In the genomic region with DNA sequence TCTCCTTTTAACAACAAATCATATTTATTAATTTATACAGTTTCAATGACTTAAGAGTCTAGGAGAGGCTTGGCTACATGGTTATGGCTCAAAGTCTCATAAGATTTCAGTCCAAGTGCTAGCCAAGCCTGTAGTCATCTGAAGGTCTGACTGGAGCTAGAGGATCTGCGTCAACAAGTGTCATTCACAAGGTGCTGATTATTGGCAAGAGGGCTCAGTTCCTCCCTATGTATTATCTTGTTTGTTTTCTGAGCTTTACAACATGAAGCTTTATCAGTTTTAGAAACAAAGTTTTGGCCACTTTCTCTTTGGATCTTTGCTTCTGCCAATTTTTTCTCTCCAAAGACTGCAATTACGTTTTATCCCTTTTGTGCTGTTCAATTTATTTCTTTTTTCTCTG, we compare ENCODE assay signal across 16 cellular contexts.
"Had no signal": no experiment of that assay in that cellular context is flagged by ENCODE, and none has a peak within 500 bp of the region (broad histone marks: within the 10 kb centered on the region; RNA-seq: fewer than 3 reads in every experiment).

No MANE protein-coding gene starts in this region.

- H3K9me3 ChIP-seq: colonic mucosa, esophagus squamous epithelium, psoas muscle, right lobe of liver, tibial artery had no signal

- H3K27ac Mint-ChIP-seq: T-helper 2 cell treated with Interferon-gamma antibody and Interleukin-4, amounts not matched to agents 5 μg/mL and 100 μg/mL, for 36 hours had no signal

- DNase-seq: activated CD4-positive, alpha-beta T cell treated with anti-CD3 and anti-CD28 coated beads, Interleukin-2, amount 50 U/mL, for 1 hour; activated CD4-positive, CD25-positive, alpha-beta regulatory T cell; activated naive CD4-positive, alpha-beta T cell treated with anti-CD3 and anti-CD28 coated beads, Interleukin-2, amount 50 U/mL, for 16 hours; caudate nucleus; colonic mucosa; esophagus squamous epithelium; foreskin keratinocyte; glutamatergic neuron; hypothalamus; kidney glomerular epithelial cell; left ventricle myocardium superior; mesenchymal stem cell; psoas muscle; right lobe of liver; tibial artery had no signal

- H3K36me3 ChIP-seq: colonic mucosa had no signal

- H3K9me3 Mint-ChIP-seq: T-helper 2 cell treated with Interferon-gamma antibody and Interleukin-4, amounts not matched to agents 5 μg/mL and 100 μg/mL, for 36 hours had no signal

- H3K4me3 Mint-ChIP-seq: T-helper 2 cell treated with Interferon-gamma antibody and Interleukin-4, amounts not matched to agents 5 μg/mL and 100 μg/mL, for 36 hours had no signal

- H3K4me1 ChIP-seq: colonic mucosa, esophagus squamous epithelium, psoas muscle, right lobe of liver, tibial artery had no signal

- H3K27me3 ChIP-seq: colonic mucosa, esophagus squamous epithelium, foreskin keratinocyte, right lobe of liver, tibial artery had no signal

- H3K4me3 ChIP-seq: colonic mucosa, esophagus squamous epithelium, psoas muscle, right lobe of liver, tibial artery had no signal

- H3K27ac ChIP-seq: colonic mucosa, esophagus squamous epithelium, foreskin keratinocyte, psoas muscle, right lobe of liver, tibial artery had no signal

- ATAC-seq: foreskin keratinocyte, left ventricle myocardium superior, psoas muscle, right lobe of liver had no signal
